ENCODE assay signal across 1 cellular context in genomic region chr12:116916714-116917114, GRCh38.
TF ChIP-seq lines count a peak whose summit lies in the region.

No MANE protein-coding gene starts in this region.

TF ChIP-seq in HEK293, 187 proteins besides CTCF, POLR2A, EP300 and RAD21 (continued from another document and continues in another):
- TF ChIP-seq REST (tag by site-specific recombination; IDR thresholded peaks at IDR 0.05) (peak; percentile 25; the same call in 1 of the 2 replicates), KLF10 (tag by site-specific recombination; IDR thresholded peaks at IDR 0.05) (peak; percentile 89), TRIM28 (IDR thresholded peaks at IDR 0.05; ENCODE audit: borderline replicate concordance, low read length) (no peak), ZNF639 (tag by site-specific recombination; IDR thresholded peaks at IDR 0.05) (peak; percentile 90), ZBTB20 (tag by site-specific recombination; IDR thresholded peaks at IDR 0.05) (peak; percentile 56; the same call in 1 of the 2 replicates), ZFHX2 (tag by site-specific recombination; conservative IDR thresholded peaks at IDR 0.05) (peak; percentile 74), HOXD13 (CRISPR knock-in tag; IDR thresholded peaks at IDR 0.05; ENCODE audit: borderline replicate concordance) (no peak), ZNF530 (tag by site-specific recombination; IDR thresholded peaks at IDR 0.05; ENCODE audit: low read depth) (no peak), ZNF10 (tag by site-specific recombination; IDR thresholded peaks at IDR 0.05) (peak; percentile 68; the same call in 1 of the 2 replicates), ZNF529 (tag by site-specific recombination; IDR thresholded peaks at IDR 0.05; ENCODE audit: insufficient replicate concordance) (no peak), ZNF146 (tag by site-specific recombination; IDR thresholded peaks at IDR 0.05) (peak; percentile 21; the same call in 1 of the 2 replicates), SP3 (tag by site-specific recombination; IDR thresholded peaks at IDR 0.05) (0 out of 2 replicates have a peak, but pooled peaks have one; percentile 41), ZSCAN23 (tag by site-specific recombination; IDR thresholded peaks at IDR 0.05) (peak; percentile 73; the same call in 1 of the 2 replicates), ZNF76 (tag by site-specific recombination; IDR thresholded peaks at IDR 0.05; ENCODE audit: borderline replicate concordance, low read depth) (peak; percentile 70; the same call in 1 of the 2 replicates), REPIN1 (tag by site-specific recombination; IDR thresholded peaks at IDR 0.05; ENCODE audit: low read depth) (no peak), ZNF416 (tag by site-specific recombination; IDR thresholded peaks at IDR 0.05) (peak; percentile 90), GLI4 (tag by site-specific recombination; IDR thresholded peaks at IDR 0.05) (peak; percentile 98), ZNF335 (tag by site-specific recombination; conservative IDR thresholded peaks at IDR 0.05) (no peak), HOXA7 (CRISPR knock-in tag; IDR thresholded peaks at IDR 0.05; ENCODE audit: borderline replicate concordance) (no peak), ZBTB17 (tag by site-specific recombination; IDR thresholded peaks at IDR 0.05) (peak; percentile 80), ZNF664 (tag by site-specific recombination; IDR thresholded peaks at IDR 0.05) (0 out of 2 replicates have a peak, but pooled peaks have one; percentile 38), ZNF585B (tag by site-specific recombination; IDR thresholded peaks at IDR 0.05) (no peak), PATZ1 (tag by site-specific recombination; IDR thresholded peaks at IDR 0.05) (peak; percentile 83), ZNF48 (tag by site-specific recombination; IDR thresholded peaks at IDR 0.05) (no peak), ZNF266 (tag by site-specific recombination; IDR thresholded peaks at IDR 0.05; ENCODE audit: low read depth) (no peak), ZNF292 (tag by site-specific recombination; IDR thresholded peaks at IDR 0.05; ENCODE audit: borderline replicate concordance, low read depth) (no peak), ZBTB8A (tag by site-specific recombination; IDR thresholded peaks at IDR 0.05) (peak; percentile 88), ZNF350 (tag by site-specific recombination; IDR thresholded peaks at IDR 0.05) (no peak)
- TF ChIP-seq, protein P1, sequence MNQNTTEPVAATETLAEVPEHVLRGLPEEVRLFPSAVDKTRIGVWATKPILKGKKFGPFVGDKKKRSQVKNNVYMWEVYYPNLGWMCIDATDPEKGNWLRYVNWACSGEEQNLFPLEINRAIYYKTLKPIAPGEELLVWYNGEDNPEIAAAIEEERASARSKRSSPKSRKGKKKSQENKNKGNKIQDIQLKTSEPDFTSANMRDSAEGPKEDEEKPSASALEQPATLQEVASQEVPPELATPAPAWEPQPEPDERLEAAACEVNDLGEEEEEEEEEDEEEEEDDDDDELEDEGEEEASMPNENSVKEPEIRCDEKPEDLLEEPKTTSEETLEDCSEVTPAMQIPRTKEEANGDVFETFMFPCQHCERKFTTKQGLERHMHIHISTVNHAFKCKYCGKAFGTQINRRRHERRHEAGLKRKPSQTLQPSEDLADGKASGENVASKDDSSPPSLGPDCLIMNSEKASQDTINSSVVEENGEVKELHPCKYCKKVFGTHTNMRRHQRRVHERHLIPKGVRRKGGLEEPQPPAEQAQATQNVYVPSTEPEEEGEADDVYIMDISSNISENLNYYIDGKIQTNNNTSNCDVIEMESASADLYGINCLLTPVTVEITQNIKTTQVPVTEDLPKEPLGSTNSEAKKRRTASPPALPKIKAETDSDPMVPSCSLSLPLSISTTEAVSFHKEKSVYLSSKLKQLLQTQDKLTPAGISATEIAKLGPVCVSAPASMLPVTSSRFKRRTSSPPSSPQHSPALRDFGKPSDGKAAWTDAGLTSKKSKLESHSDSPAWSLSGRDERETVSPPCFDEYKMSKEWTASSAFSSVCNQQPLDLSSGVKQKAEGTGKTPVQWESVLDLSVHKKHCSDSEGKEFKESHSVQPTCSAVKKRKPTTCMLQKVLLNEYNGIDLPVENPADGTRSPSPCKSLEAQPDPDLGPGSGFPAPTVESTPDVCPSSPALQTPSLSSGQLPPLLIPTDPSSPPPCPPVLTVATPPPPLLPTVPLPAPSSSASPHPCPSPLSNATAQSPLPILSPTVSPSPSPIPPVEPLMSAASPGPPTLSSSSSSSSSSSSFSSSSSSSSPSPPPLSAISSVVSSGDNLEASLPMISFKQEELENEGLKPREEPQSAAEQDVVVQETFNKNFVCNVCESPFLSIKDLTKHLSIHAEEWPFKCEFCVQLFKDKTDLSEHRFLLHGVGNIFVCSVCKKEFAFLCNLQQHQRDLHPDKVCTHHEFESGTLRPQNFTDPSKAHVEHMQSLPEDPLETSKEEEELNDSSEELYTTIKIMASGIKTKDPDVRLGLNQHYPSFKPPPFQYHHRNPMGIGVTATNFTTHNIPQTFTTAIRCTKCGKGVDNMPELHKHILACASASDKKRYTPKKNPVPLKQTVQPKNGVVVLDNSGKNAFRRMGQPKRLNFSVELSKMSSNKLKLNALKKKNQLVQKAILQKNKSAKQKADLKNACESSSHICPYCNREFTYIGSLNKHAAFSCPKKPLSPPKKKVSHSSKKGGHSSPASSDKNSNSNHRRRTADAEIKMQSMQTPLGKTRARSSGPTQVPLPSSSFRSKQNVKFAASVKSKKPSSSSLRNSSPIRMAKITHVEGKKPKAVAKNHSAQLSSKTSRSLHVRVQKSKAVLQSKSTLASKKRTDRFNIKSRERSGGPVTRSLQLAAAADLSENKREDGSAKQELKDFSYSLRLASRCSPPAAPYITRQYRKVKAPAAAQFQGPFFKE (tag by site-specific recombination; IDR thresholded peaks at IDR 0.05; ENCODE audit: borderline replicate concordance) = no peak
- TF ChIP-seq, protein P2, sequence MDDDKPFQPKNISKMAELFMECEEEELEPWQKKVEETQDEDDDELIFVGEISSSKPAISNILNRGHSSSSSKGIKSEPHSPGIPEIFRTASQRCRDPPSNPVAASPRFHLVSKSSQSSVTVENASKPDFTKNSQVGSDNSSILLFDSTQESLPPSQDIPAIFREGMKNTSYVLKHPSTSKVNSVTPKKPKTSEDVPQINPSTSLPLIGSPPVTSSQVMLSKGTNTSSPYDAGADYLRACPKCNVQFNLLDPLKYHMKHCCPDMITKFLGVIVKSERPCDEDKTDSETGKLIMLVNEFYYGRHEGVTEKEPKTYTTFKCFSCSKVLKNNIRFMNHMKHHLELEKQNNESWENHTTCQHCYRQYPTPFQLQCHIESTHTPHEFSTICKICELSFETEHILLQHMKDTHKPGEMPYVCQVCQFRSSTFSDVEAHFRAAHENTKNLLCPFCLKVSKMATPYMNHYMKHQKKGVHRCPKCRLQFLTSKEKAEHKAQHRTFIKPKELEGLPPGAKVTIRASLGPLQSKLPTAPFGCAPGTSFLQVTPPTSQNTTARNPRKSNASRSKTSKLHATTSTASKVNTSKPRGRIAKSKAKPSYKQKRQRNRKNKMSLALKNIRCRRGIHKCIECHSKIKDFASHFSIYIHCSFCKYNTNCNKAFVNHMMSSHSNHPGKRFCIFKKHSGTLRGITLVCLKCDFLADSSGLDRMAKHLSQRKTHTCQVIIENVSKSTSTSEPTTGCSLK (tag by site-specific recombination; IDR thresholded peaks at IDR 0.05) = no peak
- TF ChIP-seq, protein P3, sequence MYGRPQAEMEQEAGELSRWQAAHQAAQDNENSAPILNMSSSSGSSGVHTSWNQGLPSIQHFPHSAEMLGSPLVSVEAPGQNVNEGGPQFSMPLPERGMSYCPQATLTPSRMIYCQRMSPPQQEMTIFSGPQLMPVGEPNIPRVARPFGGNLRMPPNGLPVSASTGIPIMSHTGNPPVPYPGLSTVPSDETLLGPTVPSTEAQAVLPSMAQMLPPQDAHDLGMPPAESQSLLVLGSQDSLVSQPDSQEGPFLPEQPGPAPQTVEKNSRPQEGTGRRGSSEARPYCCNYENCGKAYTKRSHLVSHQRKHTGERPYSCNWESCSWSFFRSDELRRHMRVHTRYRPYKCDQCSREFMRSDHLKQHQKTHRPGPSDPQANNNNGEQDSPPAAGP (tag by site-specific recombination; IDR thresholded peaks at IDR 0.05) = peak; percentile 99
- TF ChIP-seq, protein P4, sequence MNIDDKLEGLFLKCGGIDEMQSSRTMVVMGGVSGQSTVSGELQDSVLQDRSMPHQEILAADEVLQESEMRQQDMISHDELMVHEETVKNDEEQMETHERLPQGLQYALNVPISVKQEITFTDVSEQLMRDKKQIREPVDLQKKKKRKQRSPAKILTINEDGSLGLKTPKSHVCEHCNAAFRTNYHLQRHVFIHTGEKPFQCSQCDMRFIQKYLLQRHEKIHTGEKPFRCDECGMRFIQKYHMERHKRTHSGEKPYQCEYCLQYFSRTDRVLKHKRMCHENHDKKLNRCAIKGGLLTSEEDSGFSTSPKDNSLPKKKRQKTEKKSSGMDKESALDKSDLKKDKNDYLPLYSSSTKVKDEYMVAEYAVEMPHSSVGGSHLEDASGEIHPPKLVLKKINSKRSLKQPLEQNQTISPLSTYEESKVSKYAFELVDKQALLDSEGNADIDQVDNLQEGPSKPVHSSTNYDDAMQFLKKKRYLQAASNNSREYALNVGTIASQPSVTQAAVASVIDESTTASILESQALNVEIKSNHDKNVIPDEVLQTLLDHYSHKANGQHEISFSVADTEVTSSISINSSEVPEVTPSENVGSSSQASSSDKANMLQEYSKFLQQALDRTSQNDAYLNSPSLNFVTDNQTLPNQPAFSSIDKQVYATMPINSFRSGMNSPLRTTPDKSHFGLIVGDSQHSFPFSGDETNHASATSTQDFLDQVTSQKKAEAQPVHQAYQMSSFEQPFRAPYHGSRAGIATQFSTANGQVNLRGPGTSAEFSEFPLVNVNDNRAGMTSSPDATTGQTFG (tag by site-specific recombination; IDR thresholded peaks at IDR 0.05; ENCODE audit: borderline replicate concordance) = no peak; the same call in none of the 2 replicates
- TF ChIP-seq, protein P5, sequence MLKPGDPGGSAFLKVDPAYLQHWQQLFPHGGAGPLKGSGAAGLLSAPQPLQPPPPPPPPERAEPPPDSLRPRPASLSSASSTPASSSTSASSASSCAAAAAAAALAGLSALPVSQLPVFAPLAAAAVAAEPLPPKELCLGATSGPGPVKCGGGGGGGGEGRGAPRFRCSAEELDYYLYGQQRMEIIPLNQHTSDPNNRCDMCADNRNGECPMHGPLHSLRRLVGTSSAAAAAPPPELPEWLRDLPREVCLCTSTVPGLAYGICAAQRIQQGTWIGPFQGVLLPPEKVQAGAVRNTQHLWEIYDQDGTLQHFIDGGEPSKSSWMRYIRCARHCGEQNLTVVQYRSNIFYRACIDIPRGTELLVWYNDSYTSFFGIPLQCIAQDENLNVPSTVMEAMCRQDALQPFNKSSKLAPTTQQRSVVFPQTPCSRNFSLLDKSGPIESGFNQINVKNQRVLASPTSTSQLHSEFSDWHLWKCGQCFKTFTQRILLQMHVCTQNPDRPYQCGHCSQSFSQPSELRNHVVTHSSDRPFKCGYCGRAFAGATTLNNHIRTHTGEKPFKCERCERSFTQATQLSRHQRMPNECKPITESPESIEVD (tag by site-specific recombination; IDR thresholded peaks at IDR 0.05) = no peak
- TF ChIP-seq, protein P6, sequence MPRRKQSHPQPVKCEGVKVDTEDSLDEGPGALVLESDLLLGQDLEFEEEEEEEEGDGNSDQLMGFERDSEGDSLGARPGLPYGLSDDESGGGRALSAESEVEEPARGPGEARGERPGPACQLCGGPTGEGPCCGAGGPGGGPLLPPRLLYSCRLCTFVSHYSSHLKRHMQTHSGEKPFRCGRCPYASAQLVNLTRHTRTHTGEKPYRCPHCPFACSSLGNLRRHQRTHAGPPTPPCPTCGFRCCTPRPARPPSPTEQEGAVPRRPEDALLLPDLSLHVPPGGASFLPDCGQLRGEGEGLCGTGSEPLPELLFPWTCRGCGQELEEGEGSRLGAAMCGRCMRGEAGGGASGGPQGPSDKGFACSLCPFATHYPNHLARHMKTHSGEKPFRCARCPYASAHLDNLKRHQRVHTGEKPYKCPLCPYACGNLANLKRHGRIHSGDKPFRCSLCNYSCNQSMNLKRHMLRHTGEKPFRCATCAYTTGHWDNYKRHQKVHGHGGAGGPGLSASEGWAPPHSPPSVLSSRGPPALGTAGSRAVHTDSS (tag by site-specific recombination; IDR thresholded peaks at IDR 0.05) = peak; percentile 26; the same call in 1 of the 2 replicates
